In the genomic region with DNA sequence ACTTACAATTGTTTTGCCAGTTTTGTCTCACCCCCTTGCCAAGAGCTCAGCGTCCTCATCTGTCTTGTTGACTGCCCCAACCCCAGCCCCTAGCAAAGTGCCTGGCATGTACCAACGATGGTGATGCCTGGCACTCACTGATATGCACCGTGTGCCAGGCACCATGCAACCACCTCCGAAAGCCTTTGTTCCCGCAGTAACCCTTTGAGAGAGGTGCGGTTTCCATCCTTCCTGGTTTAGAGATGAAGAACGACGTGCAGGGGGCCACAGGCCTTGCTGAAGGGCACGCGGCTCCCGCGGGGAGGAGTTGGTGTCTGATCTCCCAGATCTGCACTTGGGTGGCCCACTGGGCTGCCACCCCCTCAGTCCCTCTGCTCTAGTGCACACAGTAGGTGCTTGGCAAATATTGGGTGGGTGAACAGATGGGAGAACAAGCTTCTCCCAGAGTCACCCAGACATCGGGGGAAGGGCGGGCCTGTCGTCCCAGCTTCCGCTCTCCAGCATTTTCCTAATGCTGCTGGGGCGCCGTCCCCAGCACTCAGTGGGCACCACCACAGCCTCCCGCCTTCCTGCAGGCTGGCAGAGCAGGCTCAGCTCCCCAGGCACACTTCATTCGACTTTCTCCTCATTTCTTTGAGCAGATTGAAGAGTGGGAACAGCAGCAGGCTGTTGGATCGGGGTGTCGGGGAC, we compare ENCODE assay signal across 21 cellular contexts.
"Had no signal": no experiment of that assay in that cellular context is flagged by ENCODE, and none has a peak within 500 bp of the region (broad histone marks: within the 10 kb centered on the region; RNA-seq: fewer than 3 reads in every experiment).

No MANE protein-coding gene starts in this region.

- DNase-seq: cortex of kidney; effector memory CD8-positive, alpha-beta T cell; erythroblast; esophagus squamous epithelium; foreskin melanocyte; natural killer cell; right cardiac atrium; small intestine; stimulated activated CD4-positive, alpha-beta T cell treated with anti-CD3 and anti-CD28 coated beads, Interleukin-12 subunit alpha, Interleukin-12 subunit beta, amount 100 ng/mL, for 4 hours; stimulated activated CD4-positive, alpha-beta T cell treated with anti-CD3 and anti-CD28 coated beads, Interleukin-1b, Interleukin-23, amount 100 ng/mL, for 48 hours; stimulated activated CD4-positive, alpha-beta T cell treated with anti-CD3 and anti-CD28 coated beads, Interleukin-4, amount 100 ng/mL, for 1 hour; stimulated activated CD8-positive, alpha-beta memory T cell treated with anti-CD3 and anti-CD28 coated beads, Interleukin-4, amount 100 ng/mL, for 48 hours; stimulated activated naive CD4-positive, alpha-beta T cell; transverse colon; upper lobe of right lung; uterus had no signal

- H3K4me1 Mint-ChIP-seq: natural killer cell had no signal

- H3K36me3 ChIP-seq: esophagus squamous epithelium, suprapubic skin, transverse colon, upper lobe of right lung, uterus had no signal

- H3K4me1 ChIP-seq: esophagus squamous epithelium, psoas muscle, suprapubic skin, transverse colon, upper lobe of right lung, uterus had no signal

- H3K27ac ChIP-seq: esophagus squamous epithelium, psoas muscle, suprapubic skin, transverse colon, upper lobe of right lung, uterus had no signal

- H3K4me3 Mint-ChIP-seq: effector memory CD8-positive, alpha-beta T cell; memory B cell; natural killer cell; stimulated activated naive CD8-positive, alpha-beta T cell treated with anti-CD3 and anti-CD28 coated beads, Interleukin-15, amount 100 ng/mL, for 72 hours had no signal

- H3K36me3 Mint-ChIP-seq: memory B cell, natural killer cell had no signal

- H3K9me3 Mint-ChIP-seq: effector memory CD8-positive, alpha-beta T cell; memory B cell; natural killer cell; stimulated activated naive CD8-positive, alpha-beta T cell treated with anti-CD3 and anti-CD28 coated beads, Interleukin-15, amount 100 ng/mL, for 72 hours had no signal

- H3K27ac Mint-ChIP-seq: effector memory CD8-positive, alpha-beta T cell; memory B cell; natural killer cell; stimulated activated naive CD8-positive, alpha-beta T cell treated with anti-CD3 and anti-CD28 coated beads, Interleukin-15, amount 100 ng/mL, for 72 hours had no signal

- H3K9me3 ChIP-seq: esophagus squamous epithelium, psoas muscle, suprapubic skin, transverse colon, upper lobe of right lung, uterus had no signal

- H3K27me3 ChIP-seq: uterus had no signal

- H3K4me3 ChIP-seq: esophagus squamous epithelium, lung, psoas muscle, suprapubic skin, transverse colon, upper lobe of right lung, uterus had no signal
